Comparison of ENCODE assay signal across 21 cellular contexts in genomic region chr18:68489018-68489792, GRCh38.
A peak's percentile ranks its signal among the peaks of the same experiment; 100 is the strongest.
DNase-seq lines count a peak whose midpoint lies in the region; ATAC-seq and TF ChIP-seq lines count a peak whose summit lies in the region.
"Had no signal": no experiment of that assay in that cellular context is flagged by ENCODE, and none has a peak within 500 bp of the region (broad histone marks: within the 10 kb centered on the region; RNA-seq: fewer than 3 reads in every experiment).

No MANE protein-coding gene starts in this region.

- ATAC-seq in naive thymus-derived CD8-positive, alpha-beta T cell: no peak
- no peak for ATAC-seq in activated CD4-positive, alpha-beta T cell treated with anti-CD3 and anti-CD28 coated beads for 36 hours
- ATAC-seq: HepG2 had no signal

- in situ Hi-C loops in G401 (cut with HindIII; ENCODE audit: low sequenced_read_pairs): no loop called here

- CTCF ChIA-PET in activated CD4-positive, alpha-beta memory T cell treated with anti-CD3 and anti-CD28 coated beads, Interleukin-2, amount 10 ng/mL, durations not matched to agents 7 days and 5 days (lab: Charles Lee): no interaction called here
- CTCF ChIA-PET in activated CD4-positive, alpha-beta T cell treated with anti-CD3 and anti-CD28 coated beads for 36 hours (lab: Charles Lee): interaction anchor here (0.7 to 1.0 kb wide), 2 partner anchors 152 to 161 kb away, joined by 3 read pairs; no protein-coding TSS in a partner anchor

- DNase-seq in G401 (ENCODE audit: low spot score) (peak; percentile 47), NT2/D1 (ENCODE audit: low read depth, low spot score) (peak; percentile 50), glutamatergic neuron (no peak), neuronal stem cell (ENCODE audit: low spot score) (no peak), superior temporal gyrus (ENCODE audit: extremely low spot score) (no peak)
- no peak for DNase-seq in activated CD4-positive, alpha-beta memory T cell treated with anti-CD3 and anti-CD28 coated beads, Interleukin-2, amount 10 ng/mL, durations not matched to agents 7 days and 5 days
- no peak for DNase-seq in naive thymus-derived CD8-positive, alpha-beta T cell
- no peak for DNase-seq in activated CD4-positive, alpha-beta T cell treated with anti-CD3 and anti-CD28 coated beads for 36 hours
- DNase-seq: activated B cell treated with CpG ODN at 0.5 μM for 24 hours; adrenal gland; Calu3; cerebellar nuclear complex; MV-4-11; NCI-H82; nucleus accumbens; stimulated activated CD4-positive, alpha-beta T cell treated with anti-CD3 and anti-CD28 coated beads, Interleukin-4, amount 100 ng/mL, for 24 hours; stimulated activated CD8-positive, alpha-beta memory T cell treated with anti-CD3 and anti-CD28 coated beads, Interleukin-4, amount 100 ng/mL, for 48 hours; T-helper 2 cell; testis had no signal

- H3K4me3 Mint-ChIP-seq in glutamatergic neuron (ENCODE audit: unreplicated experiment): no peak overlapping the region
- H3K4me3 Mint-ChIP-seq in activated CD4-positive, alpha-beta memory T cell treated with anti-CD3 and anti-CD28 coated beads, Interleukin-2, amount 10 ng/mL, durations not matched to agents 7 days and 5 days: no peak overlapping the region
- H3K4me3 Mint-ChIP-seq in naive thymus-derived CD8-positive, alpha-beta T cell: no peak overlapping the region
- H3K4me3 Mint-ChIP-seq in activated CD4-positive, alpha-beta T cell treated with anti-CD3 and anti-CD28 coated beads for 36 hours: no peak overlapping the region
- H3K4me3 Mint-ChIP-seq: activated B cell treated with CpG ODN at 0.5 μM for 24 hours had no signal

- H3K9me3 ChIP-seq in NT2/D1 (ENCODE audit: insufficient read depth, low read length) (no peaks in the 10 kb centered on the region; the same call in 1 of the 2 replicates), neuronal stem cell (replicated peaks in 1 of 2; ENCODE audit: control insufficient read depth in 2 of 2, insufficient read depth in 1 of 2, low read depth in 1 of 2, low read length in 2 of 2) (no peaks in the 10 kb centered on the region)
- H3K9me3 ChIP-seq: adrenal gland, testis had no signal

- H2BK15ac ChIP-seq in neuronal stem cell (ENCODE audit: low read length): no peak overlapping the region

- intact Hi-C loops in activated CD4-positive, alpha-beta T cell treated with anti-CD3 and anti-CD28 coated beads for 36 hours (cut with DNase I, micrococcal nuclease): no loop called here

- H3K27me3 ChIP-seq in NT2/D1 (ENCODE audit: insufficient read depth, insufficient read length): no peaks in the 10 kb centered on the region
- H3K27me3 ChIP-seq in neuronal stem cell (ENCODE audit: control insufficient read depth in 3 of 3, insufficient read depth in 3 of 3, low read depth in 1 of 3, low read length in 3 of 3): no peaks in the 10 kb centered on the region
- H3K27me3 ChIP-seq: adrenal gland, testis had no signal

- H3K18ac ChIP-seq in neuronal stem cell (ENCODE audit: low read length): no peak overlapping the region

- no peak overlapping the region for H2AK5ac ChIP-seq in neuronal stem cell (ENCODE audit: low read depth, low read length)

- peak overlapping the region; percentile 2 for H3K27ac Mint-ChIP-seq in glutamatergic neuron (ENCODE audit: unreplicated experiment)
- H3K27ac Mint-ChIP-seq in activated CD4-positive, alpha-beta memory T cell treated with anti-CD3 and anti-CD28 coated beads, Interleukin-2, amount 10 ng/mL, durations not matched to agents 7 days and 5 days: no peak overlapping the region
- no peak overlapping the region for H3K27ac Mint-ChIP-seq in naive thymus-derived CD8-positive, alpha-beta T cell
- no peak overlapping the region for H3K27ac Mint-ChIP-seq in activated CD4-positive, alpha-beta T cell treated with anti-CD3 and anti-CD28 coated beads for 36 hours
- H3K27ac Mint-ChIP-seq: activated B cell treated with CpG ODN at 0.5 μM for 24 hours; activated T-helper 2 cell treated with anti-CD3 and anti-CD28 coated beads, Interferon-gamma antibody, Interleukin-2, Interleukin-4, amounts not matched to agents 10 μg/mL and 5 μg/mL and 100 μg/mL, durations not matched to agents 14 hours and 24 hours and 36 hours had no signal

- H3K36me3 Mint-ChIP-seq in glutamatergic neuron (ENCODE audit: unreplicated experiment): no peaks in the 10 kb centered on the region
- no peaks in the 10 kb centered on the region for H3K36me3 Mint-ChIP-seq in activated CD4-positive, alpha-beta memory T cell treated with anti-CD3 and anti-CD28 coated beads, Interleukin-2, amount 10 ng/mL, durations not matched to agents 7 days and 5 days (ENCODE audit: low read depth)
- no peaks in the 10 kb centered on the region for H3K36me3 Mint-ChIP-seq in naive thymus-derived CD8-positive, alpha-beta T cell
- no peaks in the 10 kb centered on the region for H3K36me3 Mint-ChIP-seq in activated CD4-positive, alpha-beta T cell treated with anti-CD3 and anti-CD28 coated beads for 36 hours (ENCODE audit: low read depth)

- no peaks in the 10 kb centered on the region for H3K27me3 Mint-ChIP-seq in glutamatergic neuron (ENCODE audit: unreplicated experiment)
- H3K27me3 Mint-ChIP-seq in activated CD4-positive, alpha-beta memory T cell treated with anti-CD3 and anti-CD28 coated beads, Interleukin-2, amount 10 ng/mL, durations not matched to agents 7 days and 5 days: no peaks in the 10 kb centered on the region
- peaks cover 0 to 6% (median 2%) of the 10 kb centered on the region in 5 donors for H3K27me3 Mint-ChIP-seq in naive thymus-derived CD8-positive, alpha-beta T cell
- no peaks in the 10 kb centered on the region for H3K27me3 Mint-ChIP-seq in activated CD4-positive, alpha-beta T cell treated with anti-CD3 and anti-CD28 coated beads for 36 hours
- H3K27me3 Mint-ChIP-seq: activated B cell treated with CpG ODN at 0.5 μM for 24 hours had no signal

- peaks cover 10% of the 10 kb centered on the region for H3K4me1 Mint-ChIP-seq in glutamatergic neuron (ENCODE audit: low read depth, unreplicated experiment)
- no peaks in the 10 kb centered on the region for H3K4me1 Mint-ChIP-seq in activated CD4-positive, alpha-beta memory T cell treated with anti-CD3 and anti-CD28 coated beads, Interleukin-2, amount 10 ng/mL, durations not matched to agents 7 days and 5 days
- H3K4me1 Mint-ChIP-seq in naive thymus-derived CD8-positive, alpha-beta T cell: peaks cover 0 to 8% (median 5%) of the 10 kb centered on the region in 4 donors
- no peaks in the 10 kb centered on the region for H3K4me1 Mint-ChIP-seq in activated CD4-positive, alpha-beta T cell treated with anti-CD3 and anti-CD28 coated beads for 36 hours
- H3K4me1 Mint-ChIP-seq: activated B cell treated with CpG ODN at 0.5 μM for 24 hours had no signal

- H3K23ac ChIP-seq in neuronal stem cell (ENCODE audit: low read depth, low read length, poor library complexity): no peak overlapping the region

- H3K79me1 ChIP-seq in neuronal stem cell (ENCODE audit: low read depth, low read length): no peaks in the 10 kb centered on the region

- no peak overlapping the region for H3K27ac ChIP-seq in neuronal stem cell (replicated peaks; ENCODE audit: low read length)
- H3K27ac ChIP-seq: adrenal gland, testis had no signal

- POLR2A ChIA-PET in activated CD4-positive, alpha-beta memory T cell treated with anti-CD3 and anti-CD28 coated beads, Interleukin-2, amount 10 ng/mL, durations not matched to agents 7 days and 5 days (lab: Charles Lee): no interaction called here
- POLR2A ChIA-PET in naive thymus-derived CD8-positive, alpha-beta T cell (lab: Charles Lee): no interaction called here
- POLR2A ChIA-PET in activated CD4-positive, alpha-beta T cell treated with anti-CD3 and anti-CD28 coated beads for 36 hours (lab: Charles Lee): interaction anchor here (0.7 kb wide), 1 partner anchor 54 kb away, joined by 11 read pairs; no protein-coding TSS in a partner anchor

- whole genome bisulfite sequencing in neuronal stem cell (ENCODE audit: extremely low coverage in 2 of 2, insufficient read length in 2 of 2, insufficient replicate concordance in 1 of 2), 2 donors: no CpG with 5 or more reads among the region's 6 CpGs

- H2BK120ac ChIP-seq in neuronal stem cell (ENCODE audit: low read depth, low read length): no peak overlapping the region

- peak overlapping the region; percentile 6 for H3K4me3 ChIP-seq in NT2/D1 (ENCODE audit: insufficient read length, low read depth)
- no peak overlapping the region for H3K4me3 ChIP-seq in neuronal stem cell (ENCODE audit: low read length in 2 of 2)
- H3K4me3 ChIP-seq: adrenal gland, testis had no signal

- H3K9ac ChIP-seq in NT2/D1 (ENCODE audit: insufficient read length, low read depth) (no peak overlapping the region), neuronal stem cell (ENCODE audit: low read depth, low read length, poor library complexity) (no peak overlapping the region)

- peak overlapping the region; percentile 87 for H2AFZ ChIP-seq in neuronal stem cell (ENCODE audit: low read length)

- H3K14ac ChIP-seq in neuronal stem cell (ENCODE audit: low read length): no peak overlapping the region

- no peak overlapping the region for H2BK12ac ChIP-seq in neuronal stem cell (ENCODE audit: low read length)

- no peak overlapping the region for H2BK5ac ChIP-seq in neuronal stem cell (ENCODE audit: low read length)

- TF ChIP-seq CTCF in glutamatergic neuron (IDR thresholded peaks at IDR 0.05; ENCODE audit: partially characterized antibody, unreplicated experiment): no peak

- H4K8ac ChIP-seq in neuronal stem cell (ENCODE audit: low read depth, low read length): no peak overlapping the region

- H3K36me3 ChIP-seq in NT2/D1 (ENCODE audit: insufficient read depth, insufficient read length, low read length) (no peaks in the 10 kb centered on the region), neuronal stem cell (replicated peaks in 1 of 2; ENCODE audit: control insufficient read depth in 2 of 2, insufficient read depth in 2 of 2, low read length in 2 of 2) (no peaks in the 10 kb centered on the region)
- H3K36me3 ChIP-seq: adrenal gland had no signal

- no peaks in the 10 kb centered on the region for H3K9me3 Mint-ChIP-seq in glutamatergic neuron (ENCODE audit: unreplicated experiment)
- no peaks in the 10 kb centered on the region for H3K9me3 Mint-ChIP-seq in activated CD4-positive, alpha-beta memory T cell treated with anti-CD3 and anti-CD28 coated beads, Interleukin-2, amount 10 ng/mL, durations not matched to agents 7 days and 5 days
- H3K9me3 Mint-ChIP-seq in naive thymus-derived CD8-positive, alpha-beta T cell: peaks cover 0 to 2% (median 0%) of the 10 kb centered on the region in 9 donors
- H3K9me3 Mint-ChIP-seq in activated CD4-positive, alpha-beta T cell treated with anti-CD3 and anti-CD28 coated beads for 36 hours (ENCODE audit: low read depth): no peaks in the 10 kb centered on the region
- H3K9me3 Mint-ChIP-seq: activated B cell treated with CpG ODN at 0.5 μM for 24 hours; activated T-helper 2 cell treated with anti-CD3 and anti-CD28 coated beads, Interferon-gamma antibody, Interleukin-2, Interleukin-4, amounts not matched to agents 10 μg/mL and 5 μg/mL and 100 μg/mL, durations not matched to agents 14 hours and 24 hours and 36 hours had no signal

- no peak overlapping the region for H3K4ac ChIP-seq in neuronal stem cell (ENCODE audit: low read length)

- H3K4me1 ChIP-seq in NT2/D1 (ENCODE audit: insufficient read depth, insufficient read length) (no peaks in the 10 kb centered on the region), neuronal stem cell (ENCODE audit: control insufficient read depth in 2 of 2, insufficient read depth in 1 of 2, low read depth in 1 of 2, low read length in 2 of 2) (peaks cover 0 to 6% of the 10 kb centered on the region in 2 donors)
- H3K4me1 ChIP-seq: adrenal gland, testis had no signal

- no peak overlapping the region for H4K91ac ChIP-seq in neuronal stem cell (ENCODE audit: low read depth, low read length, poor library complexity)

- no peak overlapping the region for H3K4me2 ChIP-seq in neuronal stem cell (ENCODE audit: insufficient read depth, low read length, poor library complexity, severe bottlenecking)

Comparison
In these comparisons a context has a peak if more than half of its experiments do, and no peak if none do; other contexts are left out.
1. DNase-seq: peak in G401 (single experiment) and NT2/D1 (single experiment); none in glutamatergic neuron (single experiment), neuronal stem cell (single experiment), activated CD4-positive, alpha-beta memory T cell treated with anti-CD3 and anti-CD28 coated beads, Interleukin-2, amount 10 ng/mL, durations not matched to agents 7 days and 5 days (single experiment), naive thymus-derived CD8-positive, alpha-beta T cell (0 of 10), activated CD4-positive, alpha-beta T cell treated with anti-CD3 and anti-CD28 coated beads for 36 hours (single experiment) and superior temporal gyrus (single experiment).